In genomic region chr22:44348963-44349950, GRCh38 we compare ENCODE assay signal across 15 cellular contexts. TPM values are rescaled to one million over a fixed set of nuclear protein-coding genes. Genes with fewer than 3 reads are reported as not detected.
"Had no signal": no experiment of that assay in that cellular context is flagged by ENCODE, and none has a peak within 500 bp of the region (broad histone marks: within the 10 kb centered on the region; RNA-seq: fewer than 3 reads in every experiment).

No MANE protein-coding gene starts in this region.

- ATAC-seq: effector memory CD8-positive, alpha-beta T cell; stimulated activated naive B cell treated with anti-CD40 and anti-IgM and Interleukin-4, amounts not matched to agents 10 μg/mL and 1 μg/mL and 100 μg/mL, for 72 hours; T-cell had no signal

- H3K27ac Mint-ChIP-seq: activated CD4-positive, alpha-beta memory T cell treated with anti-CD3 and anti-CD28 coated beads for 36 hours; activated naive CD4-positive, alpha-beta T cell treated with anti-CD3 and anti-CD28 coated beads for 36 hours; activated T-helper 1 cell treated with anti-CD3 and anti-CD28 coated beads, Interleukin-12 subunit alpha, Interleukin-12 subunit beta, Interleukin-2, Interleukin-4 antibody, amounts not matched to agents 30 ng/mL and 10 ng/mL and 1 ng/mL, durations not matched to agents 14 hours and 24 hours and 36 hours; dendritic cell treated with granulocyte-macrophage colony-stimulating factor and Interleukin-4, amounts not matched to agents 40 ng/mL and 50 ng/mL, for 4 days; effector memory CD8-positive, alpha-beta T cell; stimulated activated naive B cell treated with anti-CD40 and anti-IgM and Interleukin-4, amounts not matched to agents 10 μg/mL and 1 μg/mL and 100 μg/mL, for 72 hours; T-cell had no signal

- H3K27me3 ChIP-seq: SJSA1 had no signal

- H3K36me3 Mint-ChIP-seq: activated CD4-positive, alpha-beta memory T cell treated with anti-CD3 and anti-CD28 coated beads for 36 hours; stimulated activated naive B cell treated with anti-CD40 and anti-IgM and Interleukin-4, amounts not matched to agents 10 μg/mL and 1 μg/mL and 100 μg/mL, for 72 hours; T-cell had no signal

- H3K4me3 Mint-ChIP-seq: activated CD4-positive, alpha-beta memory T cell treated with anti-CD3 and anti-CD28 coated beads for 36 hours; activated naive CD4-positive, alpha-beta T cell treated with anti-CD3 and anti-CD28 coated beads for 36 hours; activated T-helper 1 cell treated with anti-CD3 and anti-CD28 coated beads, Interleukin-12 subunit alpha, Interleukin-12 subunit beta, Interleukin-2, Interleukin-4 antibody, amounts not matched to agents 30 ng/mL and 10 ng/mL and 1 ng/mL, durations not matched to agents 14 hours and 24 hours and 36 hours; central memory CD8-positive, alpha-beta T cell; dendritic cell treated with granulocyte-macrophage colony-stimulating factor and Interleukin-4, amounts not matched to agents 40 ng/mL and 50 ng/mL, for 4 days; effector memory CD8-positive, alpha-beta T cell; stimulated activated naive B cell treated with anti-CD40 and anti-IgM and Interleukin-4, amounts not matched to agents 10 μg/mL and 1 μg/mL and 100 μg/mL, for 72 hours; T-cell had no signal

- H2AFZ ChIP-seq: parathyroid adenoma had no signal

- H3K9ac ChIP-seq: parathyroid adenoma had no signal

- H3K36me3 ChIP-seq: SJSA1, transverse colon had no signal

- DNase-seq: activated CD4-positive, alpha-beta memory T cell treated with anti-CD3 and anti-CD28 coated beads for 36 hours; activated CD8-positive, alpha-beta memory T cell treated with anti-CD3 and anti-CD28 coated beads, Interleukin-2, amount 50 U/mL, for 4 hours; activated naive CD4-positive, alpha-beta T cell treated with anti-CD3 and anti-CD28 coated beads for 36 hours; effector memory CD8-positive, alpha-beta T cell; retina; stimulated activated naive B cell treated with anti-CD40 and anti-IgM and Interleukin-4, amounts not matched to agents 10 μg/mL and 1 μg/mL and 100 μg/mL, for 72 hours; T-cell; transverse colon had no signal

- H3K4me3 ChIP-seq: SJSA1, transverse colon had no signal

- H3K9me3 ChIP-seq: SJSA1, transverse colon had no signal

- H3K9me3 Mint-ChIP-seq: activated CD4-positive, alpha-beta memory T cell treated with anti-CD3 and anti-CD28 coated beads for 36 hours; activated naive CD4-positive, alpha-beta T cell treated with anti-CD3 and anti-CD28 coated beads for 36 hours; activated T-helper 1 cell treated with anti-CD3 and anti-CD28 coated beads, Interleukin-12 subunit alpha, Interleukin-12 subunit beta, Interleukin-2, Interleukin-4 antibody, amounts not matched to agents 30 ng/mL and 10 ng/mL and 1 ng/mL, durations not matched to agents 14 hours and 24 hours and 36 hours; central memory CD8-positive, alpha-beta T cell; dendritic cell treated with granulocyte-macrophage colony-stimulating factor and Interleukin-4, amounts not matched to agents 40 ng/mL and 50 ng/mL, for 4 days; effector memory CD8-positive, alpha-beta T cell; stimulated activated naive B cell treated with anti-CD40 and anti-IgM and Interleukin-4, amounts not matched to agents 10 μg/mL and 1 μg/mL and 100 μg/mL, for 72 hours; T-cell had no signal

- H3K79me2 ChIP-seq: parathyroid adenoma had no signal

- H3K27ac ChIP-seq: parathyroid adenoma, SJSA1, transverse colon, VCaP had no signal

RNA-seq across cellular contexts. Expression of gene SHISAL1, which starts 36.5 kb away (rescaled TPM):
- total RNA-seq: activated CD4-positive, alpha-beta memory T cell treated with anti-CD3 and anti-CD28 coated beads for 36 hours; activated naive CD4-positive, alpha-beta T cell treated with anti-CD3 and anti-CD28 coated beads for 36 hours; activated T-helper 1 cell treated with anti-CD3 and anti-CD28 coated beads, Interleukin-12 subunit alpha, Interleukin-12 subunit beta, Interleukin-2, Interleukin-4 antibody, amounts not matched to agents 30 ng/mL and 10 ng/mL and 1 ng/mL, durations not matched to agents 14 hours and 24 hours and 36 hours; epithelial cell of proximal tubule had no signal
